8 cellular contexts compared by ENCODE assay signal in genomic region chr17:14297161-14297851, GRCh38. TPM values are rescaled to one million over a fixed set of nuclear protein-coding genes. Genes with fewer than 3 reads are reported as not detected.
A peak's percentile ranks its signal among the peaks of the same experiment; 100 is the strongest.
DNase-seq lines count a peak whose midpoint lies in the region; ATAC-seq lines count a peak whose summit lies in the region.

No MANE protein-coding gene starts in this region.

- H3K9me3 ChIP-seq in duodenal mucosa (ENCODE audit: control insufficient read depth in 1 of 2, low read length in 2 of 2) (no peaks in the 10 kb centered on the region), muscle layer of duodenum (ENCODE audit: control insufficient read depth in 1 of 2, low read length in 2 of 2) (peaks cover 0 to 4% of the 10 kb centered on the region in 2 donors)

- H3K36me3 ChIP-seq in duodenal mucosa (ENCODE audit: control insufficient read depth in 1 of 2, insufficient read depth in 2 of 2, low read length in 2 of 2) (no peaks in the 10 kb centered on the region), muscle layer of duodenum (ENCODE audit: control insufficient read depth in 1 of 2, insufficient read depth in 2 of 2, low read length in 2 of 2) (no peaks in the 10 kb centered on the region)

- peaks cover 15 to 23% of the 10 kb centered on the region in 2 donors for H3K4me1 ChIP-seq in duodenal mucosa (ENCODE audit: control insufficient read depth in 1 of 2, insufficient read depth in 2 of 2, low read length in 2 of 2)
- peaks cover 6 to 44% of the 10 kb centered on the region in 2 donors for H3K4me1 ChIP-seq in muscle layer of duodenum (ENCODE audit: control insufficient read depth in 1 of 2, insufficient read depth in 2 of 2, low read length in 2 of 2)

- DNase-seq in GOT3 (lab: John Stamatoyannopoulos, UW) (peak; percentile 35), SK-MEL-5 (ENCODE audit: low read depth, low spot score) (peak; percentile 8), GM19238 (ENCODE audit: insufficient read length, low spot score) (no peak), C1 segment of cervical spinal cord (lab: John Stamatoyannopoulos, UW) (no peak), NAMALWA (ENCODE audit: low spot score) (no peak)

- in situ Hi-C loops in SK-MEL-5 (cut with HindIII; ENCODE audit: low pct_unique_long_range_greater_than_20kb, low sequenced_read_pairs): no loop called here

- ATAC-seq in GM21390 (IDR thresholded peaks at IDR 0.05; ENCODE audit: unreplicated experiment): no peak

- H3K27me3 ChIP-seq in duodenal mucosa (ENCODE audit: control insufficient read depth in 1 of 2, insufficient read depth in 2 of 2, low read length in 2 of 2): peaks cover 55 to 66% of the 10 kb centered on the region in 2 donors
- H3K27me3 ChIP-seq in muscle layer of duodenum (ENCODE audit: low read depth, low read length): peaks cover 58% of the 10 kb centered on the region

- peak overlapping the region; percentile 60 to 63 for H3K4me3 ChIP-seq in duodenal mucosa (ENCODE audit: low read depth in 1 of 2, low read length in 2 of 2)
- H3K4me3 ChIP-seq in muscle layer of duodenum (ENCODE audit: low read depth in 1 of 2, low read length in 2 of 2): peak overlapping the region; percentile 39 to 52

- H3K27ac ChIP-seq in duodenal mucosa (ENCODE audit: low read depth, low read length) (no peak overlapping the region), muscle layer of duodenum (ENCODE audit: low read length) (no peak overlapping the region)

- no peak overlapping the region for H3K9ac ChIP-seq in duodenal mucosa (ENCODE audit: low read depth in 1 of 2, low read length in 2 of 2)

RNA-seq across cellular contexts. Expression of gene HS3ST3B1, which starts 3.6 kb away (rescaled TPM):
- total RNA-seq in SK-MEL-5 (2014; rRNA removed; shearing (Covaris generic)): 0.13 TPM in 1 of 2 replicates, not detected in the other
- polyA plus RNA-seq in SK-MEL-5 (2015; cell fraction: cytosol; rRNA removed): 0.05 and 0.19 TPM in 2 replicates
- not detected in 2 replicates for polyA plus RNA-seq in SK-MEL-5 (2015; cell fraction: nucleus; rRNA removed)

Comparison
In these comparisons a context has a peak if more than half of its experiments do, and no peak if none do; other contexts are left out.
1. DNase-seq: peak in GOT3 (single experiment) and SK-MEL-5 (single experiment); none in GM19238 (single experiment), C1 segment of cervical spinal cord (0 of 14) and NAMALWA (single experiment).